In genomic region chr13:48979892-48980291, GRCh38 we compare ENCODE assay signal across 10 cellular contexts. TPM values are rescaled to one million over a fixed set of nuclear protein-coding genes. Genes with fewer than 3 reads are reported as not detected.
DNase-seq lines count a peak whose midpoint lies in the region; ATAC-seq and TF ChIP-seq lines count a peak whose summit lies in the region.
"Had no signal": no experiment of that assay in that cellular context is flagged by ENCODE, and none has a peak within 500 bp of the region (broad histone marks: within the 10 kb centered on the region; RNA-seq: fewer than 3 reads in every experiment).

No MANE protein-coding gene starts in this region.

- ATAC-seq in GM19025 (IDR thresholded peaks at IDR 0.05; ENCODE audit: low read depth, unreplicated experiment) (peak; percentile 35), HG03060 (IDR thresholded peaks at IDR 0.05; ENCODE audit: low read depth, unreplicated experiment) (peak; percentile 45), Panc1 (no peak)
- ATAC-seq in natural killer cell treated with Interleukin-12 subunit alpha and Interleukin-12 subunit beta and Interleukin-15 and Interleukin-18, amount 100 ng/mL, for 72 hours, result no peak

- no peaks in the 10 kb centered on the region for H3K9me3 ChIP-seq in Panc1 (ENCODE audit: control insufficient read depth, insufficient read depth, low read depth, low read length)

- no peaks in the 10 kb centered on the region for H3K9me3 Mint-ChIP-seq in natural killer cell treated with Interleukin-12 subunit alpha and Interleukin-12 subunit beta and Interleukin-15 and Interleukin-18, amount 100 ng/mL, for 72 hours

- CTCF ChIA-PET in Panc1 (lab: Charles Lee), result no interaction called here

- no TSS peak for BruUV-seq in Panc1 (replicated peaks; lab: Mats Ljungman, UMichigan)

- peaks cover 23 to 34% of the 10 kb centered on the region in 2 donors for H3K4me1 Mint-ChIP-seq in natural killer cell treated with Interleukin-12 subunit alpha and Interleukin-12 subunit beta and Interleukin-15 and Interleukin-18, amount 100 ng/mL, for 72 hours (ENCODE audit: low read depth in 2 of 2)

- intact Hi-C loops in Panc1 (cut with micrococcal nuclease; ENCODE audit: unreplicated experiment), result no loop called here

- H3K27ac Mint-ChIP-seq in natural killer cell treated with Interleukin-12 subunit alpha and Interleukin-12 subunit beta and Interleukin-15 and Interleukin-18, amount 100 ng/mL, for 72 hours, result peak overlapping the region in 1 of 2 donors; percentile 31

- TF ChIP-seq CTCF in Panc1 (IDR thresholded peaks at IDR 0.05), result no peak

- peak overlapping the region; percentile 57; the same call in 1 of the 2 replicates for H3K27ac ChIP-seq in Panc1 (ENCODE audit: low read length)

- H3K27me3 Mint-ChIP-seq in natural killer cell treated with Interleukin-12 subunit alpha and Interleukin-12 subunit beta and Interleukin-15 and Interleukin-18, amount 100 ng/mL, for 72 hours, result no peaks in the 10 kb centered on the region

- peak overlapping the region in 1 of 2 experiments; percentile 18; a peak in 1 of 4 replicates for H3K4me3 ChIP-seq in Panc1 (ENCODE audit: low read depth in 2 of 2, low read length in 2 of 2)

- H3K36me3 ChIP-seq in Panc1 (ENCODE audit: control insufficient read depth, insufficient read depth, low read length), result no peaks in the 10 kb centered on the region

- in situ Hi-C loops in Panc1 (cut with HindIII; ENCODE audit: low pct_unique_long_range_greater_than_20kb, low sequenced_read_pairs), result no loop called here

- POLR2A ChIA-PET in Panc1 (lab: Charles Lee), result interaction anchor here (0.6 kb wide), 1 partner anchor 20 kb away, joined by 3 read pairs; no protein-coding TSS in a partner anchor

- peaks cover 5% of the 10 kb centered on the region for H3K36me3 Mint-ChIP-seq in natural killer cell treated with Interleukin-12 subunit alpha and Interleukin-12 subunit beta and Interleukin-15 and Interleukin-18, amount 100 ng/mL, for 72 hours

- H3K4me3 Mint-ChIP-seq in natural killer cell treated with Interleukin-12 subunit alpha and Interleukin-12 subunit beta and Interleukin-15 and Interleukin-18, amount 100 ng/mL, for 72 hours, result no peak overlapping the region

- DNase-seq in AML-193 (lab: John Stamatoyannopoulos, UW), result peak; percentile 36 to 54
- DNase-seq in Panc1 (ENCODE audit: low read depth, low spot score), result no peak
- no peak for DNase-seq in natural killer cell treated with Interleukin-12 subunit alpha and Interleukin-12 subunit beta and Interleukin-15 and Interleukin-18, amount 100 ng/mL, for 72 hours (ENCODE audit: low spot score)
- DNase-seq in NK-92 (lab: John Stamatoyannopoulos, UW; ENCODE audit: unreplicated experiment), result no peak
- no peak for DNase-seq in NK-92 treated with Interleukin-12 subunit alpha and Interleukin-12 subunit beta, amount 100 ng/mL, for 24 hours (lab: John Stamatoyannopoulos, UW)
- no peak for DNase-seq in activated CD4-positive, CD25-positive, alpha-beta regulatory T cell (lab: John Stamatoyannopoulos, UW)
- DNase-seq: foreskin melanocyte, NCI-H1694 treated with DMSO at 0.1 percent for 48 hours had no signal

- no peaks in the 10 kb centered on the region for H3K27me3 ChIP-seq in Panc1 (ENCODE audit: control insufficient read depth, insufficient read depth, low read length)

- H3K4me1 ChIP-seq in Panc1 (ENCODE audit: control insufficient read depth, insufficient read depth, low read length), result peaks cover 19% of the 10 kb centered on the region

RNA-seq across cellular contexts. Expression of gene FNDC3A, which starts 4.2 kb away (rescaled TPM):
- total RNA-seq in Panc1 (2021; ENCODE audit: unreplicated experiment), result 24.3 TPM
- 8.5 TPM for polyA plus RNA-seq in Panc1 (2012; ENCODE audit: insufficient read length)
- total RNA-seq in natural killer cell treated with Interleukin-12 subunit alpha and Interleukin-12 subunit beta and Interleukin-15 and Interleukin-18, amount 100 ng/mL, for 72 hours, result 10 to 100 TPM; 35.3 to 39.0 TPM

Comparison
In these comparisons a context has a peak if more than half of its experiments do, and no peak if none do; other contexts are left out.
1. DNase-seq: peak in AML-193 (2 of 2); none in Panc1 (single experiment), natural killer cell treated with Interleukin-12 subunit alpha and Interleukin-12 subunit beta and Interleukin-15 and Interleukin-18, amount 100 ng/mL, for 72 hours (single experiment), NK-92 (single experiment), NK-92 treated with Interleukin-12 subunit alpha and Interleukin-12 subunit beta, amount 100 ng/mL, for 24 hours (single experiment) and activated CD4-positive, CD25-positive, alpha-beta regulatory T cell (0 of 4).
2. ATAC-seq: peak in GM19025 (single experiment) and HG03060 (single experiment); none in Panc1 (single experiment) and natural killer cell treated with Interleukin-12 subunit alpha and Interleukin-12 subunit beta and Interleukin-15 and Interleukin-18, amount 100 ng/mL, for 72 hours (0 of 2).